Comparison of ENCODE assay signal across 8 cellular contexts in genomic region chr19:10717356-10718204, GRCh38. TPM values are rescaled to one million over a fixed set of nuclear protein-coding genes. Genes with fewer than 3 reads are reported as not detected.
DNase-seq lines count a peak whose midpoint lies in the region; ATAC-seq, FAIRE-seq and TF ChIP-seq lines count a peak whose summit lies in the region.

Gene DNM2 (plus strand): TSS chr19:10718079. CDS start chr19:10718243, 164 bp downstream.

- H2AFZ ChIP-seq in keratinocyte (ENCODE audit: control insufficient read depth, low read length) = peak within 1 kb of the TSS; percentile 82

- H3K27me3 ChIP-seq in keratinocyte (ENCODE audit: control insufficient read depth, extremely low read depth, insufficient read depth, low read length) = no peaks in the 10 kb centered on the region

- H3K4me1 ChIP-seq in keratinocyte (ENCODE audit: control insufficient read depth, extremely low read depth, insufficient read depth, low read length) = peaks cover 12% of the 10 kb centered on the region

- H3K27ac ChIP-seq in keratinocyte (ENCODE audit: control insufficient read depth, insufficient read depth, low read length) = peak within 1 kb of the TSS; percentile 66

- H3K9ac ChIP-seq in keratinocyte (ENCODE audit: control insufficient read depth, extremely low read depth, insufficient read depth, low read length) = peak within 1 kb of the TSS; percentile 86

- H3K36me3 ChIP-seq in keratinocyte (ENCODE audit: control insufficient read depth in 2 of 2, extremely low read depth in 1 of 2, insufficient read depth in 2 of 2, low read length in 2 of 2) = peaks cover 4 to 12% of the 10 kb centered on the region in 2 experiments

- peaks cover 28% of the 10 kb centered on the region for H4K20me1 ChIP-seq in keratinocyte (ENCODE audit: control insufficient read depth, extremely low read depth, insufficient read depth, low read length)

- peaks cover 10% of the 10 kb centered on the region for H3K9me1 ChIP-seq in keratinocyte (ENCODE audit: control insufficient read depth, extremely low read depth, insufficient read depth, low read length)

- peak; percentile 96 for FAIRE-seq in keratinocyte (lab: Jason Lieb, UNC)

- ATAC-seq in GM19025 (IDR thresholded peaks at IDR 0.05; ENCODE audit: low read depth, unreplicated experiment) = peak; percentile 83
- peak; percentile 84 for ATAC-seq in HG03354 (IDR thresholded peaks at IDR 0.05; ENCODE audit: poor library complexity, severe bottlenecking, unreplicated experiment)

- peaks cover 47% of the 10 kb centered on the region for H3K79me2 ChIP-seq in keratinocyte (ENCODE audit: control insufficient read depth, insufficient read depth, low read length)

- peak within 1 kb of the TSS; percentile 92 for H3K4me3 ChIP-seq in AG10803 (ENCODE audit: low read length)
- peak within 1 kb of the TSS; percentile 82 to 92 (median 89) for H3K4me3 ChIP-seq in keratinocyte (ENCODE audit: control insufficient read depth in 2 of 3, extremely low read depth in 1 of 3, insufficient read depth in 2 of 3, low read depth in 1 of 3, low read length in 3 of 3)

- dilution Hi-C loops in keratinocyte (cut with MboI; ENCODE audit: extremely low pct_ligation_motif_present, low sequenced_read_pairs) = no loop called here

- TF ChIP-seq CTCF in AG10803 (conservative IDR thresholded peaks at IDR 0.05; ENCODE audit: low read length) = peak; percentile 80
- peak; percentile 73 to 96 (median 85) for TF ChIP-seq CTCF in keratinocyte (optimal IDR thresholded peaks at IDR 0.05 in 1 of 3, IDR thresholded peaks at IDR 0.05 in 1 of 3, conservative IDR thresholded peaks at IDR 0.05 in 1 of 3; ENCODE audit: extremely low read depth in 1 of 3, insufficient read depth in 2 of 3, low read length in 3 of 3)

- DNase-seq in AG10803 (ENCODE audit: low read depth) (peak; percentile 100), NCI-H446 treated with DMSO at 0.1 percent for 48 hours (lab: John Stamatoyannopoulos, UW) (peak; percentile 100), cerebellum (ENCODE audit: low spot score) (peak; percentile 98), keratinocyte (ENCODE audit: low read depth, low spot score) (peak; percentile 99)
- peak; percentile 98 for DNase-seq in activated CD4-positive, CD25-positive, alpha-beta regulatory T cell treated with anti-CD3 and anti-CD28 coated beads, Interleukin-2, amount 50 U/mL, for 72 hours
- peak; percentile 98 for DNase-seq in stimulated activated CD4-positive, alpha-beta T cell treated with anti-CD3 and anti-CD28 coated beads, Interleukin-15, amount 100 ng/mL, for 24 hours

- H3K4me2 ChIP-seq in keratinocyte (ENCODE audit: control insufficient read depth, extremely low read depth, insufficient read depth, low read depth, low read length) = peak within 1 kb of the TSS; percentile 93

- no peaks in the 10 kb centered on the region for H3K9me3 ChIP-seq in keratinocyte (ENCODE audit: control insufficient read depth, low read depth, low read length)

RNA-seq across cellular contexts. Expression of gene DNM2, which starts in this region (rescaled TPM):
- total RNA-seq in cerebellum = 67.1 TPM
- polyA plus RNA-seq in keratinocyte = 60.1 to 71.4 TPM (median 63.5 TPM) in 3 replicates
- 86.4 TPM for polyA plus RNA-seq in keratinocyte (2011; ENCODE audit: low read depth)
- polyA plus RNA-seq in keratinocyte (2011; cell fraction: cytosol; rRNA removed) = 45.7 and 57.6 TPM in 2 replicates
- 115 and 147 TPM in 2 replicates for polyA plus RNA-seq in keratinocyte (2011; cell fraction: nucleus; rRNA removed)
- 83.1 and 89.6 TPM in 2 replicates for polyA plus RNA-seq in keratinocyte (2012; ENCODE audit: low replicate concordance)
- polyA minus RNA-seq in keratinocyte = 124 to 251 TPM (median 207 TPM) in 3 replicates
- 141 TPM for polyA minus RNA-seq in keratinocyte (2011; cell fraction: cytosol; rRNA and poly(A)+ RNA removed)
- polyA minus RNA-seq in keratinocyte (2011; cell fraction: nucleus; rRNA and poly(A)+ RNA removed) = 112 and 147 TPM in 2 replicates

Comparison
In these comparisons a context has a peak if more than half of its experiments do, and no peak if none do; other contexts are left out.
1. Peak in every context shown above with its lines: DNase-seq, ATAC-seq, H3K4me3 ChIP-seq and H3K27ac ChIP-seq.